Comparison of ENCODE assay signal across 5 cellular contexts in the genomic region with DNA sequence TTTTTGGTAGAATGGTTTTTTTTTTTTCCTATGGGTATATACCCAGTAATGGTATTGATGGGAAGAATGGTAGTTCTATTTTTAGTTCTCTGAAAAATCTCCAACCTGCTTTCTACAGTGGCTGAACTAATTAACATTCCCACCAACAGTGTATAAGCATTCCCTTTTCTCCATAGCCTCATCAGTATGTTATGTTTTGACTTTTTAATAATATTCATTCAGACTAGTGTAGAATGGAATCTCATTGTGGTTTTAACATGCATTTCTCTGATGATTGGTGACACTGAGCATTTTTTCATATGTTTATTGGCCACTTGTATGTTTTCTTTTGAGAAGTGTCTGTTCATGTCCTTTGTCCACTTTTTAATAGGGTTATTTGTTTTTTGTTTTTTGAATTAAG.
A peak's percentile ranks its signal among the peaks of the same experiment; 100 is the strongest.
DNase-seq lines count a peak whose midpoint lies in the region; ATAC-seq, FAIRE-seq and TF ChIP-seq lines count a peak whose summit lies in the region.
"Not testable (repeated sequence)": the region's sequence is repeated elsewhere in the genome, so short reads cannot be mapped to it uniquely, and the experiment has no call there.

No MANE protein-coding gene starts in this region.

- not testable (repeated sequence) for H2AK9ac ChIP-seq in IMR-90 (replicated peaks; ENCODE audit: low read depth, low read length, poor library complexity)

- H3K9me3 ChIP-seq in IMR-90 (ENCODE audit: control insufficient read depth, insufficient read depth, low read length); astrocyte (ENCODE audit: insufficient read depth, low read depth, low read length): not testable (repeated sequence)

- H3K27me3 ChIP-seq in IMR-90 (ENCODE audit: control insufficient read depth, insufficient read depth, low read length); astrocyte (ENCODE audit: insufficient read depth, low read length): not testable (repeated sequence)

- in situ Hi-C loops in IMR-90 (cut with MboI; ENCODE audit: low sequenced_read_pairs): not testable (repeated sequence)

- FAIRE-seq in astrocyte (lab: Jason Lieb, UNC): not testable (repeated sequence)

- not testable (repeated sequence) for H4K5ac ChIP-seq in IMR-90 (ENCODE audit: low read depth, low read length)

- dilution Hi-C loops in IMR-90 (cut with HindIII; ENCODE audit: low sequenced_read_pairs, unreplicated experiment): not testable (repeated sequence)

- not testable (repeated sequence) for H2BK15ac ChIP-seq in IMR-90 (ENCODE audit: low read depth, low read length)

- not testable (repeated sequence) for TF ChIP-seq CTCF in AG10803 (conservative IDR thresholded peaks at IDR 0.05; ENCODE audit: low read length); IMR-90 (conservative IDR thresholded peaks at IDR 0.05; ENCODE audit: low read depth, low read length); astrocyte (IDR thresholded peaks at IDR 0.05; ENCODE audit: insufficient read depth, low read depth, low read length); fibroblast of villous mesenchyme (IDR thresholded peaks at IDR 0.05; ENCODE audit: insufficient read depth, low read depth, low read length)

- CTCF ChIA-PET in IMR-90 (lab: Yijun Ruan, JAX): not testable (repeated sequence)

- not testable (repeated sequence) for H2AK5ac ChIP-seq in IMR-90 (ENCODE audit: low read depth, low read length)

- not testable (repeated sequence) for H2BK20ac ChIP-seq in IMR-90 (ENCODE audit: low read depth, low read length)

- H3K4me2 ChIP-seq in IMR-90 (ENCODE audit: low read depth, low read length); astrocyte (ENCODE audit: low read length): not testable (repeated sequence)

- 0 out of 2 replicates have a peak, but pooled peaks have one; percentile 35 for ATAC-seq in IMR-90 (ENCODE audit: low read depth)

- not testable (repeated sequence) for H3K56ac ChIP-seq in IMR-90 (ENCODE audit: extremely low read depth, insufficient read depth, low read length)

- not testable (repeated sequence) for H3K4me1 Mint-ChIP-seq in astrocyte (ENCODE audit: low read depth, unreplicated experiment)

- POLR2A ChIA-PET in IMR-90 (lab: Charles Lee; ENCODE audit: unreplicated experiment): not testable (repeated sequence)

- TF ChIP-seq RAD21 in IMR-90 (IDR thresholded peaks at IDR 0.05; ENCODE audit: low read length): not testable (repeated sequence)

- H3K4me3 Mint-ChIP-seq in astrocyte (ENCODE audit: unreplicated experiment): not testable (repeated sequence)

- H3K36me3 ChIP-seq in IMR-90 (ENCODE audit: control insufficient read depth, insufficient read depth, low read length); astrocyte (ENCODE audit: insufficient read depth, low read length): not testable (repeated sequence)

- H2AFZ ChIP-seq in IMR-90 (replicated peaks; ENCODE audit: low read length, poor library complexity); astrocyte (ENCODE audit: low read depth, low read length): not testable (repeated sequence)

- H3K36me3 Mint-ChIP-seq in astrocyte (ENCODE audit: low read depth, unreplicated experiment): not testable (repeated sequence)

- intact Hi-C loops in IMR-90 (cut with micrococcal nuclease): not testable (repeated sequence)

- not testable (repeated sequence) for H3K4ac ChIP-seq in IMR-90 (ENCODE audit: low read depth, low read length)

- H3K27ac ChIP-seq in IMR-90 (ENCODE audit: insufficient read depth, low read length); astrocyte (ENCODE audit: low read depth, low read length): not testable (repeated sequence)

- not testable (repeated sequence) for TF ChIP-seq POLR2A in IMR-90 (IDR thresholded peaks at IDR 0.05; ENCODE audit: low read depth, low read length)

- not testable (repeated sequence) for BruUV-seq in IMR-90 (replicated peaks; lab: Mats Ljungman, UMichigan)

- not testable (repeated sequence) for H4K20me1 ChIP-seq in IMR-90 (ENCODE audit: insufficient read depth, low read length); astrocyte (ENCODE audit: insufficient read depth, low read length)

- not testable (repeated sequence) for H4K91ac ChIP-seq in IMR-90 (ENCODE audit: insufficient read depth, low read depth, low read length)

- not testable (repeated sequence) for H3K4me3 ChIP-seq in AG10803 (ENCODE audit: low read length); IMR-90 (ENCODE audit: insufficient read depth, low read depth, low read length); astrocyte (ENCODE audit: insufficient read depth, low read depth, low read length); fibroblast of villous mesenchyme (ENCODE audit: low read depth, low read length)

- H3K9me1 ChIP-seq in IMR-90 (ENCODE audit: insufficient read depth, low read length): not testable (repeated sequence)

- H3K4me1 ChIP-seq in IMR-90 (ENCODE audit: control insufficient read depth, insufficient read depth, low read length); astrocyte (ENCODE audit: insufficient read depth, low read length): not testable (repeated sequence)

- not testable (repeated sequence) for H4K8ac ChIP-seq in IMR-90 (ENCODE audit: low read depth in 2 of 2, low read length in 2 of 2)

- peaks cover 13% of the 10 kb centered on the region for H3K9me3 Mint-ChIP-seq in astrocyte (ENCODE audit: unreplicated experiment)

- H3K14ac ChIP-seq in IMR-90 (replicated peaks; ENCODE audit: low read depth, low read length): not testable (repeated sequence)

- not testable (repeated sequence) for H3K18ac ChIP-seq in IMR-90 (ENCODE audit: low read depth, low read length)

- not testable (repeated sequence) for H3K27me3 Mint-ChIP-seq in astrocyte (ENCODE audit: low read depth, unreplicated experiment)

- H3K9ac ChIP-seq in IMR-90 (ENCODE audit: low read depth, low read length); astrocyte (ENCODE audit: low read length): not testable (repeated sequence)

- H3K23ac ChIP-seq in IMR-90 (ENCODE audit: low read depth, low read length): not testable (repeated sequence)

- H2BK120ac ChIP-seq in IMR-90 (ENCODE audit: low read depth, low read length): not testable (repeated sequence)

- not testable (repeated sequence) for H2BK5ac ChIP-seq in IMR-90 (ENCODE audit: low read depth, low read length, poor library complexity, severe bottlenecking)

- not testable (repeated sequence) for H3K27ac Mint-ChIP-seq in astrocyte (ENCODE audit: unreplicated experiment)

- DNase-seq in AG10803 (ENCODE audit: low read depth) (peak; percentile 67), EL (peak; percentile 34), astrocyte (ENCODE audit: low read depth) (peak; percentile 35), fibroblast of villous mesenchyme (ENCODE audit: low read depth) (peak; percentile 8)
- DNase-seq in IMR-90: not testable (repeated sequence)

- H3K79me2 ChIP-seq in astrocyte (ENCODE audit: insufficient read depth, low read length): not testable (repeated sequence)

- H3K79me1 ChIP-seq in IMR-90 (ENCODE audit: low read depth in 1 of 2, low read length in 2 of 2): not testable (repeated sequence)
